Comparison of ENCODE assay signal across 8 cellular contexts in genomic region chr1:51235611-51236547, GRCh38.
DNase-seq lines count a peak whose midpoint lies in the region; ATAC-seq lines count a peak whose summit lies in the region.

A gene with protein sequence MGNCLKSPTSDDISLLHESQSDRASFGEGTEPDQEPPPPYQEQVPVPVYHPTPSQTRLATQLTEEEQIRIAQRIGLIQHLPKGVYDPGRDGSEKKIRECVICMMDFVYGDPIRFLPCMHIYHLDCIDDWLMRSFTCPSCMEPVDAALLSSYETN (plus strand): TSS chr1:51236273. CDS start chr1:51236757, 484 bp downstream.

- no peak within 1 kb of the TSS for H3K4me3 Mint-ChIP-seq in central memory CD8-positive, alpha-beta T cell

- H3K4me1 Mint-ChIP-seq in central memory CD8-positive, alpha-beta T cell, result peaks cover 25% of the 10 kb centered on the region

- DNase-seq in AG08396 (ENCODE audit: low spot score), result peak; percentile 96
- DNase-seq in NCI-H345 (lab: John Stamatoyannopoulos, UW), result peak; percentile 94
- peak; percentile 80 to 89 for DNase-seq in central memory CD8-positive, alpha-beta T cell (ENCODE audit: low spot score in 2 of 2)
- peak; percentile 96 for DNase-seq in islet precursor cell
- peak; percentile 90 for DNase-seq in stimulated activated CD4-positive, alpha-beta T cell treated with anti-CD3 and anti-CD28 coated beads, Interleukin-12 subunit alpha, Interleukin-12 subunit beta, amount 100 ng/mL, for 4 hours

- no peaks in the 10 kb centered on the region for H3K27me3 Mint-ChIP-seq in central memory CD8-positive, alpha-beta T cell

- no peak within 1 kb of the TSS for H3K27ac Mint-ChIP-seq in central memory CD8-positive, alpha-beta T cell (ENCODE audit: low read depth)

- peak; percentile 87 for ATAC-seq in GM19023 (IDR thresholded peaks at IDR 0.05; ENCODE audit: unreplicated experiment)
- peak; percentile 81 for ATAC-seq in HG03196 (IDR thresholded peaks at IDR 0.05; ENCODE audit: unreplicated experiment)
- ATAC-seq in activated CD4-positive, CD25-positive, alpha-beta regulatory T cell treated with anti-CD3 and anti-CD28 coated beads, Interleukin-2, amount 50 U/mL, for 24 hours, result peak; percentile 96 to 97
- peak; percentile 95 for ATAC-seq in central memory CD8-positive, alpha-beta T cell (replicated peaks; ENCODE audit: extremely low read depth, poor library complexity, severe bottlenecking)

- peaks cover 2% of the 10 kb centered on the region for H3K36me3 Mint-ChIP-seq in central memory CD8-positive, alpha-beta T cell (ENCODE audit: insufficient read depth)

- H3K9me3 Mint-ChIP-seq in central memory CD8-positive, alpha-beta T cell, result no peaks in the 10 kb centered on the region

Comparison
In these comparisons a context has a peak if more than half of its experiments do, and no peak if none do; other contexts are left out.
1. Peak in every context shown above with its lines: DNase-seq and ATAC-seq.